9 cellular contexts compared by ENCODE assay signal in the genomic region with DNA sequence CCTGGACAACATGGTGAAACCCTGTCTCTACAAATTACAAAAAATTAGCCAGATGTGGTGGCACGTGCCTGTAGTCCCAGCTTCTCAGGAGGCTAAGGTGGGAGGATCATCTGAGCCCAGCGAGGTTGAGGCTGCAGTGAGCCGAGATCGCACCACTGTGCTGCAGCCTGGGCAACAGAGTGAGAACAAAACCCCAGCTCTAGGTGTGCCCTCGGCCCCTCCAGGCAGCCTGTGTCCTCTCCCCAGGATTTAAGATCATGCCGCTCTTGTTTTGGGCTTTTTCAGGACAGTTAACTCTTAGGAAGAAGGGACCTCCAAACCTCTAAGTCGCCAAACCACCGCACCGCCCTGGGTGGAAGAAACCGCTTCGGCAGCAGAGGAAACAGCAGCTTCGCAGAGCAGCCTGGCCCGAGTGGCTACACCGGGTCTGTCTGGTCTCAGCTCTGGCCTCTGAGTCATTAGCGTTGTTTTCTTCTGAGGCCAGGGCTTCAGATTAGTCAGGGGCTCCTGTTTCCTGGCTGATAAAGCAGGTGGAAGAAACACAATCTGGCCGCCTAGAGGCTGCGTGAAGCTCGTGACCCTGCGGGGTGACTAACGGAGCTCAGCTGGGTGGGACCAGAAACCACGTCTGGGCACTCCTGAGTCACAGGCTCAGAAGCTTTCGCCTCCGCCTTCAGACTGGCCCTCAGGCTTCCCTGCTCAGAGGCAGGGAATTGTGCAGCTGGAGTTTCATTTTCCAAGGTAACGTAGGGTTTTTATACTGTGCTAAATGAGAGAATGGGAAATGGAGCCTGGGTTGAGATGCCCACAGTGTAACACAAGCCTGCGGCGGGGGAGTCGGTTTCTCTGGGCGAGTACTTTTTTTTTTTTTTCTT. TPM values are rescaled to one million over a fixed set of nuclear protein-coding genes. Genes with fewer than 3 reads are reported as not detected.
DNase-seq lines count a peak whose midpoint lies in the region; ATAC-seq, FAIRE-seq and TF ChIP-seq lines count a peak whose summit lies in the region.
"Had no signal": no experiment of that assay in that cellular context is flagged by ENCODE, and none has a peak within 500 bp of the region (broad histone marks: within the 10 kb centered on the region; RNA-seq: fewer than 3 reads in every experiment).

No MANE protein-coding gene starts in this region.

- H3K4me3 ChIP-seq in GM12864 (ENCODE audit: low read depth, low read length), result peak overlapping the region; percentile 28
- H3K4me3 ChIP-seq in HepG2 (replicated peaks in 1 of 3; ENCODE audit: insufficient read depth in 1 of 3, low read depth in 2 of 3, low read length in 3 of 3), result peak overlapping the region in 2 of 3 experiments; percentile 21 to 58; a peak in 4 of 6 replicates
- H3K4me3 ChIP-seq in MM.1S (ENCODE audit: low read length), result no peak overlapping the region

- POLR2A ChIA-PET in HepG2 (lab: Yijun Ruan, JAX), result interaction anchor here (2.4 kb wide), 1 partner anchor 49 kb away, joined by 15 read pairs; a partner anchor contains a TSS

- TF ChIP-seq EP300 in HepG2 (IDR thresholded peaks at IDR 0.05; ENCODE audit: low read depth in 2 of 2, low read length in 2 of 2) (no peak), HepG2 (CRISPR knock-in tag; IDR thresholded peaks at IDR 0.05; ENCODE audit: borderline replicate concordance) (no peak)

- H3K36me3 ChIP-seq in HepG2 (replicated peaks in 1 of 2; ENCODE audit: control insufficient read depth in 1 of 2, insufficient read depth in 2 of 2, low read length in 2 of 2), result no peaks in the 10 kb centered on the region
- no peaks in the 10 kb centered on the region for H3K36me3 ChIP-seq in MM.1S (replicated peaks; ENCODE audit: insufficient read depth, low read length)
- H3K36me3 ChIP-seq: neutrophil had no signal

- H3K9ac ChIP-seq in HepG2 (ENCODE audit: insufficient read depth, low read depth, low read length) (peak overlapping the region; percentile 43; the same call in 1 of the 2 replicates), MM.1S (ENCODE audit: low read length) (no peak overlapping the region)

- no peaks in the 10 kb centered on the region for H3K27me3 ChIP-seq in HepG2 (ENCODE audit: control insufficient read depth in 1 of 2, insufficient read depth in 2 of 2, low read length in 2 of 2)
- no peaks in the 10 kb centered on the region for H3K27me3 ChIP-seq in MM.1S (replicated peaks; ENCODE audit: insufficient read depth, low read length)

- intact Hi-C loops in HepG2 (cut with micrococcal nuclease; ENCODE audit: unreplicated experiment), result no loop called here

- CTCF ChIA-PET in HepG2 (lab: Yijun Ruan, JAX; ENCODE audit: low intra/inter-chr PET ratio, low total read pairs), result no interaction called here

- peak overlapping the region; percentile 22 for H3K27ac ChIP-seq in HepG2 (ENCODE audit: extremely low read length, insufficient read depth, low read length)
- no peak overlapping the region for H3K27ac ChIP-seq in MM.1S (ENCODE audit: low read length)
- H3K27ac ChIP-seq: neutrophil had no signal

- H3K4me1 ChIP-seq in HepG2 (ENCODE audit: insufficient read depth, low read length), result peaks cover 30% of the 10 kb centered on the region
- no peaks in the 10 kb centered on the region for H3K4me1 ChIP-seq in MM.1S (ENCODE audit: low read length)

- DNase-seq in GM12864 (ENCODE audit: low read depth), result peak; percentile 49
- DNase-seq in H4 (ENCODE audit: low spot score), result peak; percentile 99
- peak; percentile 79 to 83 for DNase-seq in Kasumi-1 (lab: John Stamatoyannopoulos, UW)
- peak; percentile 9 for DNase-seq in central memory CD4-positive, alpha-beta T cell
- peak; percentile 69 for DNase-seq in HepG2 (ENCODE audit: low spot score)
- peak; percentile 20 to 75 (median 38) for DNase-seq in stimulated activated CD4-positive, alpha-beta T cell treated with anti-CD3 and anti-CD28 coated beads, TNF-alpha, amount 100 ng/mL, for 24 hours (ENCODE audit: low read depth in 3 of 3)
- no peak for DNase-seq in MM.1S

- TF ChIP-seq POLR2A in HepG2 (IDR thresholded peaks at IDR 0.05; ENCODE audit: insufficient read depth in 1 of 2, low read depth in 2 of 2, low read length in 2 of 2), result no peak

- no peaks in the 10 kb centered on the region for H3F3A ChIP-seq in MM.1S (ENCODE audit: insufficient read depth, low read length)

- TF ChIP-seq RAD21 in HepG2 (CRISPR knock-in tag; IDR thresholded peaks at IDR 0.05), result no peak

- H3K4me2 ChIP-seq in HepG2 (ENCODE audit: low read depth, low read length), result peak overlapping the region; percentile 65
- H3K4me2 ChIP-seq in MM.1S (ENCODE audit: low read depth, low read length), result no peak overlapping the region

- H4K20me1 ChIP-seq in HepG2 (ENCODE audit: insufficient read depth, low read length) (no peaks in the 10 kb centered on the region), MM.1S (ENCODE audit: insufficient read depth, low read length) (no peaks in the 10 kb centered on the region)

- peak; percentile 42 for TF ChIP-seq CTCF in GM12864 (IDR thresholded peaks at IDR 0.05; ENCODE audit: low read depth, low read length, missing control alignments)
- TF ChIP-seq CTCF in HepG2 (CRISPR knock-in tag; IDR thresholded peaks at IDR 0.05), result no peak
- TF ChIP-seq CTCF in MM.1S (IDR thresholded peaks at IDR 0.05; ENCODE audit: low read length), result no peak

- H2AFZ ChIP-seq in HepG2 (ENCODE audit: low read length), result peak overlapping the region; percentile 52
- no peak overlapping the region for H2AFZ ChIP-seq in MM.1S (ENCODE audit: low read length)

- ATAC-seq in activated CD4-positive, CD25-positive, alpha-beta regulatory T cell treated with anti-CD3 and anti-CD28 coated beads, Interleukin-2, amount 50 U/mL, for 24 hours, result peak; percentile 97 to 98
- ATAC-seq in HepG2, result peak; percentile 90

- H3K79me2 ChIP-seq in HepG2 (ENCODE audit: insufficient read depth, low read length), result no peaks in the 10 kb centered on the region
- no peaks in the 10 kb centered on the region for H3K79me2 ChIP-seq in MM.1S (ENCODE audit: low read length)

- no peaks in the 10 kb centered on the region for H3K9me3 ChIP-seq in HepG2 (ENCODE audit: low read length)
- no peaks in the 10 kb centered on the region for H3K9me3 ChIP-seq in MM.1S (replicated peaks; ENCODE audit: insufficient read depth, low read length)
- H3K9me3 ChIP-seq: neutrophil had no signal

- in situ Hi-C loops in HepG2 (cut with HindIII; ENCODE audit: extremely low pct_ligation_motif_present, low pct_unique_long_range_greater_than_20kb), result no loop called here

- no TSS peak for BruUV-seq in HepG2 (replicated peaks; lab: Mats Ljungman, UMichigan)

- no peaks in the 10 kb centered on the region for H3K9me2 ChIP-seq in MM.1S (replicated peaks; ENCODE audit: insufficient read depth, low read length)

- WGBS in HepG2 (ENCODE audit: low lambda C conversion rate), result 55% methylated on average over 22 of the region's 28 CpGs

- no peak for FAIRE-seq in HepG2 (lab: Jason Lieb, UNC)

RNA-seq across cellular contexts. Expression of a gene that starts 44.7 kb away (rescaled TPM):
- total RNA-seq in H4 (2014; rRNA removed; shearing (Covaris generic)), result 12.4 and 19.2 TPM in 2 replicates
- 14.1 and 18.5 TPM in 2 replicates for total RNA-seq in HepG2 (2016; rRNA removed; fragmentation: Illumina TruSeq; extraction: Trizol)
- 3.7 and 3.8 TPM in 2 replicates for total RNA-seq in HepG2 (2016; cell fraction: cytosol; rRNA removed; fragmentation: Illumina TruSeq; extraction: Trizol; ENCODE audit: low read depth)
- total RNA-seq in HepG2 (2016; cell fraction: insoluble cytoplasmic fraction; rRNA removed; fragmentation: Illumina TruSeq; extraction: Trizol), result 13.0 and 16.8 TPM in 2 replicates
- 5.9 and 7.0 TPM in 2 replicates for total RNA-seq in HepG2 (2016; cell fraction: membrane; rRNA removed; fragmentation: Illumina TruSeq; extraction: Trizol)
- 7.2 and 7.5 TPM in 2 replicates for total RNA-seq in HepG2 (2016; cell fraction: nucleus; rRNA removed; fragmentation: Illumina TruSeq; extraction: Trizol)
- 3.8 and 5.1 TPM in 2 replicates for polyA plus RNA-seq in HepG2 (2011; rRNA removed)
- 2.9 and 3.2 TPM in 2 replicates for polyA plus RNA-seq in HepG2 (2011; cell fraction: cytosol; rRNA removed)
- polyA plus RNA-seq in HepG2 (2011; cell fraction: nucleus; rRNA removed), result 2.7 and 2.8 TPM in 2 replicates
- polyA plus RNA-seq in HepG2 (2012), result 2.8 and 5.6 TPM in 2 replicates
- 2.5 and 2.9 TPM in 2 replicates for polyA plus RNA-seq in HepG2 (2016; cell fraction: cytosol; fragmentation: Illumina TruSeq; extraction: Trizol; ENCODE audit: low read depth)
- 19.0 and 20.6 TPM in 2 replicates for polyA plus RNA-seq in HepG2 (2016; cell fraction: insoluble cytoplasmic fraction; fragmentation: Illumina TruSeq; extraction: Trizol; ENCODE audit: low read depth)
- 4.3 and 4.9 TPM in 2 replicates for polyA plus RNA-seq in HepG2 (2016; cell fraction: membrane; fragmentation: Illumina TruSeq; extraction: Trizol; ENCODE audit: low read depth)
- polyA plus RNA-seq in HepG2 (2016; cell fraction: nucleus; fragmentation: Illumina TruSeq; extraction: Trizol; ENCODE audit: insufficient read depth, low read depth), result 11.3 and 12.9 TPM in 2 replicates
- 8.1 and 17.0 TPM in 2 replicates for polyA minus RNA-seq in HepG2 (2011; rRNA and poly(A)+ RNA removed; ENCODE audit: low replicate concordance)
- 3.2 and 4.6 TPM in 2 replicates for polyA minus RNA-seq in HepG2 (2011; cell fraction: cytosol; rRNA and poly(A)+ RNA removed)
- polyA minus RNA-seq in HepG2 (2011; cell fraction: nucleus; rRNA and poly(A)+ RNA removed), result 4.7 and 4.8 TPM in 2 replicates

RNA-seq across cellular contexts. Expression of a gene that starts 50.0 kb away (rescaled TPM):
- not detected in 2 replicates for total RNA-seq in H4 (2014; rRNA removed; shearing (Covaris generic))
- 0.77 and 1.1 TPM in 2 replicates for total RNA-seq in HepG2 (2016; rRNA removed; fragmentation: Illumina TruSeq; extraction: Trizol)
- total RNA-seq in HepG2 (2016; cell fraction: cytosol; rRNA removed; fragmentation: Illumina TruSeq; extraction: Trizol; ENCODE audit: low read depth), result 0.71 and 1.1 TPM in 2 replicates
- total RNA-seq in HepG2 (2016; cell fraction: insoluble cytoplasmic fraction; rRNA removed; fragmentation: Illumina TruSeq; extraction: Trizol), result 0.85 and 1.2 TPM in 2 replicates
- total RNA-seq in HepG2 (2016; cell fraction: membrane; rRNA removed; fragmentation: Illumina TruSeq; extraction: Trizol), result 1.3 and 1.5 TPM in 2 replicates
- 1.1 and 1.3 TPM in 2 replicates for total RNA-seq in HepG2 (2016; cell fraction: nucleus; rRNA removed; fragmentation: Illumina TruSeq; extraction: Trizol)
- polyA plus RNA-seq in HepG2 (2011; rRNA removed), result 1.4 and 3.7 TPM in 2 replicates
- 2.5 and 2.9 TPM in 2 replicates for polyA plus RNA-seq in HepG2 (2011; cell fraction: cytosol; rRNA removed)
- polyA plus RNA-seq in HepG2 (2011; cell fraction: nucleus; rRNA removed), result 4.2 and 6.3 TPM in 2 replicates
- polyA plus RNA-seq in HepG2 (2012), result 3.3 and 6.2 TPM in 2 replicates
- 0.24 and 0.27 TPM in 2 replicates for polyA plus RNA-seq in HepG2 (2016; cell fraction: cytosol; fragmentation: Illumina TruSeq; extraction: Trizol; ENCODE audit: low read depth)
- 0.56 and 0.57 TPM in 2 replicates for polyA plus RNA-seq in HepG2 (2016; cell fraction: insoluble cytoplasmic fraction; fragmentation: Illumina TruSeq; extraction: Trizol; ENCODE audit: low read depth)
- polyA plus RNA-seq in HepG2 (2016; cell fraction: membrane; fragmentation: Illumina TruSeq; extraction: Trizol; ENCODE audit: low read depth), result 0.61 and 0.64 TPM in 2 replicates
- polyA plus RNA-seq in HepG2 (2016; cell fraction: nucleus; fragmentation: Illumina TruSeq; extraction: Trizol; ENCODE audit: insufficient read depth, low read depth), result 1.1 and 1.4 TPM in 2 replicates
- polyA minus RNA-seq in HepG2 (2011; rRNA and poly(A)+ RNA removed; ENCODE audit: low replicate concordance), result 5.6 TPM in 1 of 2 replicates, not detected in the other
- 1.1 and 2.0 TPM in 2 replicates for polyA minus RNA-seq in HepG2 (2011; cell fraction: cytosol; rRNA and poly(A)+ RNA removed)
- 2.8 and 5.1 TPM in 2 replicates for polyA minus RNA-seq in HepG2 (2011; cell fraction: nucleus; rRNA and poly(A)+ RNA removed)
